In genomic region chr2:132670104-132670960, GRCh38 we compare ENCODE assay signal across 8 cellular contexts. TPM values are rescaled to one million over a fixed set of nuclear protein-coding genes. Genes with fewer than 3 reads are reported as not detected.
DNase-seq lines count a peak whose midpoint lies in the region; TF ChIP-seq lines count a peak whose summit lies in the region.

Gene LYPD1, minus strand, starts transcription at chr2:132670205. Its CDS starts 273 bp downstream, at chr2:132669932.

- no peak within 1 kb of the TSS for H3K27ac ChIP-seq in OCI-LY7 (ENCODE audit: low read depth, low read length, poor library complexity, severe bottlenecking)
- H3K27ac ChIP-seq in effector memory CD4-positive, alpha-beta T cell (ENCODE audit: insufficient read depth, low read length, poor library complexity, severe bottlenecking): no peak within 1 kb of the TSS

- H3K27me3 ChIP-seq in effector memory CD4-positive, alpha-beta T cell (replicated peaks; ENCODE audit: control insufficient read depth, insufficient read depth, low read length, poor library complexity, severe bottlenecking): no peaks in the 10 kb centered on the region

- intact Hi-C loops in OCI-LY7 (cut with micrococcal nuclease; ENCODE audit: unreplicated experiment): no loop called here

- DNase-seq in OCI-LY7 (ENCODE audit: low spot score) (no peak), foreskin melanocyte (peak; percentile 40), nucleus accumbens (lab: John Stamatoyannopoulos, UW) (peak in 45 of 56 donors; percentile 26 to 75 (median 54)), ureter (ENCODE audit: low spot score) (no peak), AML-193 (lab: John Stamatoyannopoulos, UW) (no peak), HCEC 1CT (no peak)
- DNase-seq in effector memory CD4-positive, alpha-beta T cell: no peak

- CTCF ChIA-PET in OCI-LY7 (lab: Charles Lee; ENCODE audit: unreplicated experiment): no interaction called here

- peak within 1 kb of the TSS; percentile 34; the same call in 1 of the 2 replicates for H3K4me2 ChIP-seq in OCI-LY7 (ENCODE audit: low read length)

- peaks cover 8% of the 10 kb centered on the region for H3K4me1 ChIP-seq in ES-I3 (ENCODE audit: insufficient read depth, low read length)
- H3K4me1 ChIP-seq in OCI-LY7 (ENCODE audit: insufficient read depth, low read length, poor library complexity, severe bottlenecking): no peaks in the 10 kb centered on the region
- H3K4me1 ChIP-seq in effector memory CD4-positive, alpha-beta T cell (ENCODE audit: control insufficient read depth, insufficient read depth, low read length, poor library complexity, severe bottlenecking): no peaks in the 10 kb centered on the region

- no TSS peak for BruUV-seq in OCI-LY7 (replicated peaks; lab: Mats Ljungman, UMichigan)

- H3K9me3 ChIP-seq in ES-I3 (ENCODE audit: control insufficient read depth, insufficient read depth, low read length): no peaks in the 10 kb centered on the region
- H3K9me3 ChIP-seq in OCI-LY7 (ENCODE audit: low read length): no peaks in the 10 kb centered on the region
- H3K9me3 ChIP-seq in effector memory CD4-positive, alpha-beta T cell (ENCODE audit: control insufficient read depth, low read length): no peaks in the 10 kb centered on the region

- H4K20me1 ChIP-seq in OCI-LY7 (ENCODE audit: insufficient read depth, low read length): no peaks in the 10 kb centered on the region

- H3K9me2 ChIP-seq in OCI-LY7 (ENCODE audit: insufficient read depth, low read length): no peaks in the 10 kb centered on the region

- POLR2A ChIA-PET in OCI-LY7 (lab: Charles Lee): no interaction called here

- H3K36me3 ChIP-seq in ES-I3 (ENCODE audit: insufficient read depth, low read length) (0 out of 2 replicates have a peak, but pooled peaks cover 2% of the 10 kb centered on the region), OCI-LY7 (ENCODE audit: insufficient read depth, low read length) (no peaks in the 10 kb centered on the region)
- H3K36me3 ChIP-seq in effector memory CD4-positive, alpha-beta T cell (ENCODE audit: control insufficient read depth, insufficient read depth, low read length): no peaks in the 10 kb centered on the region

- H3K79me2 ChIP-seq in OCI-LY7 (ENCODE audit: insufficient read depth, low read depth, low read length): no peaks in the 10 kb centered on the region

- no peak for TF ChIP-seq CTCF in OCI-LY7 (conservative IDR thresholded peaks at IDR 0.05; ENCODE audit: low read length)

- no peak within 1 kb of the TSS for H2AFZ ChIP-seq in OCI-LY7 (ENCODE audit: low read length)

- peak within 1 kb of the TSS; percentile 74 for H3K9ac ChIP-seq in ES-I3 (ENCODE audit: low read depth, low read length)

- peak within 1 kb of the TSS; percentile 30 for H3K4me3 ChIP-seq in OCI-LY7 (ENCODE audit: low read depth, low read length, poor library complexity, severe bottlenecking)
- H3K4me3 ChIP-seq in effector memory CD4-positive, alpha-beta T cell (ENCODE audit: insufficient read depth, low read depth, low read length, poor library complexity, severe bottlenecking): no peak within 1 kb of the TSS

RNA-seq across cellular contexts. Expression of gene LYPD1, which starts in this region (rescaled TPM):
- 1.5 and 1.8 TPM in 2 replicates for total RNA-seq in OCI-LY7 (2014; rRNA removed; shearing (Covaris generic))
- total RNA-seq in OCI-LY7 (2022) (1.4 and 2.0 TPM in 2 replicates), ureter (0.36 TPM)

Comparison
In these comparisons a context has a peak if more than half of its experiments do, and no peak if none do; other contexts are left out.
1. DNase-seq: peak in foreskin melanocyte (single experiment) and nucleus accumbens (45 of 56); none in OCI-LY7 (single experiment), ureter (single experiment), AML-193 (0 of 2), HCEC 1CT (single experiment) and effector memory CD4-positive, alpha-beta T cell (0 of 3).